ENCODE assay signal across 24 cellular contexts in genomic region chr12:31845613-31846321, GRCh38.
"Had no signal": no experiment of that assay in that cellular context is flagged by ENCODE, and none has a peak within 500 bp of the region (broad histone marks: within the 10 kb centered on the region; RNA-seq: fewer than 3 reads in every experiment).

No MANE protein-coding gene starts in this region.

- H3K27me3 Mint-ChIP-seq: activated naive CD8-positive, alpha-beta T cell had no signal

- H3K9ac ChIP-seq: parathyroid adenoma had no signal

- H3K4me1 Mint-ChIP-seq: nephron progenitor cell had no signal

- H3K36me3 ChIP-seq: thyroid gland had no signal

- H3K27me3 ChIP-seq: thyroid gland had no signal

- H3K4me3 Mint-ChIP-seq: activated CD8-positive, alpha-beta T cell treated with anti-CD3 and anti-CD28 coated beads, Interleukin-2, amount 10 ng/mL, durations not matched to agents 7 days and 5 days; activated naive CD8-positive, alpha-beta T cell; nephron progenitor cell had no signal

- H3K4me3 ChIP-seq: thyroid gland had no signal

- H3K27ac Mint-ChIP-seq: activated CD8-positive, alpha-beta T cell treated with anti-CD3 and anti-CD28 coated beads, Interleukin-2, amount 10 ng/mL, durations not matched to agents 7 days and 5 days; activated naive CD8-positive, alpha-beta T cell; nephron progenitor cell had no signal

- H3K9me3 ChIP-seq: thyroid gland had no signal

- H2AFZ ChIP-seq: parathyroid adenoma had no signal

- H3K27ac ChIP-seq: epithelial cell of prostate, parathyroid adenoma, thyroid gland had no signal

- H3K36me3 Mint-ChIP-seq: activated naive CD8-positive, alpha-beta T cell had no signal

- FAIRE-seq: bronchial epithelial cell, TTC549, urothelium cell line had no signal

- H3K79me2 ChIP-seq: parathyroid adenoma had no signal

- ATAC-seq: activated CD8-positive, alpha-beta T cell treated with anti-CD3 and anti-CD28 coated beads, Interleukin-2, amount 10 ng/mL, durations not matched to agents 7 days and 5 days; left ventricle myocardium superior; right cardiac atrium; stimulated activated naive CD8-positive, alpha-beta T cell treated with anti-CD3 and anti-CD28 coated beads, Interleukin-15, Interleukin-2, amounts not matched to agents 100 U/mL and 50 U/mL, for 24 hours had no signal

- DNase-seq: activated CD4-positive, alpha-beta T cell treated with anti-CD3 and anti-CD28 coated beads for 1 hour; activated CD4-positive, alpha-beta T cell treated with anti-CD3 and anti-CD28 coated beads, Interleukin-2, amount 50 U/mL, for 1 hour; activated CD8-positive, alpha-beta T cell treated with anti-CD3 and anti-CD28 coated beads, Interleukin-2, amount 10 ng/mL, durations not matched to agents 7 days and 5 days; activated T-cell treated with anti-CD3 and anti-CD28 coated beads, Interleukin-2, amount 50 U/mL, for 1 hour; amniotic stem cell; cortex of kidney; foreskin melanocyte; glutamatergic neuron; hippocampal formation; left ventricle myocardium superior; mammary epithelial cell; nephron progenitor cell; right cardiac atrium; stimulated activated CD4-positive, alpha-beta T cell treated with anti-CD3 and anti-CD28 coated beads, Interleukin-12 subunit alpha, Interleukin-12 subunit beta, amount 100 ng/mL, for 4 hours; stimulated activated CD4-positive, alpha-beta T cell treated with anti-CD3 and anti-CD28 coated beads, Interleukin-4, amount 100 ng/mL, for 4 hours; stimulated activated naive CD8-positive, alpha-beta T cell treated with anti-CD3 and anti-CD28 coated beads, Interleukin-15, Interleukin-2, amounts not matched to agents 100 U/mL and 50 U/mL, for 24 hours; T-helper 1 cell; thyroid gland had no signal

- H3K4me1 ChIP-seq: thyroid gland had no signal
